ENCODE assay signal across 8 cellular contexts in the genomic region with DNA sequence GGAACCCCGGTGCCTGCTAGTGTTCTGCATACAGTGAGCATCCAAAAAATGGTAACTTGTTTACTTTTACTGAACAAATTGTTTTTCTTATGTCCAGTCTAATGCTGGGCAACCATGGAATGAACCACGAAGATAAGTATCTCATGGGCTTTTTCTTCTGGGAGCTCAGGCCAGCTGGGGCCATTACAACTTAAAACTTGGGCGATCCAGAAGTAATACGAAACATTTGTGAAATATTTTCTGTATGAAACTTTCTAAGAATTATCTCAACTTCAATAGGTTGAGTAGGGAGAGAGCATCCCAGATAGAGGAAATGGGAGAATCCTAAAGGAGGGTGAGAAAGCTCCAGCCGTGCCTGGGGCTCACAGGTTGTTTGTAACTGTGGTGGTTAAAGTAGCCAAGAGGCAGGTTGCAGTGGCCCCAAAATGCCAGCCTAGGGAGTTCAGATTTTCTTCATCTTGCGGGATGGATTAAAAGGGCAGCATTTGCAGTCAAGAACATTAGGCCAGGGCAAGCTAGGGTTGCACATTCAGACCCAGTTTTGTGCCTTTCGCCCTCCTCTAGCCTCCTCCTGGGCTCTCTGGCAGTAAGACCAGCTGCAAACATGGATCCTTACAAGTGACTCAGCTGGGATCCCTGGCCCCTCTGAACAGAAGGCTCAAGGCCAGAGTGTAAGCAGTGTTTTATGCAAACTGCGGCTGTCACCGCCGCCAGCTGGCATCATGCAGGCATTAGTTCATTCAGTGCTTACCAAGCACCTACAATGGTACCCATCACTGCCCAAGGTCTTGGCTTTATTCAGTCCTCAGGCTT.
DNase-seq lines count a peak whose midpoint lies in the region; ATAC-seq and TF ChIP-seq lines count a peak whose summit lies in the region.

No MANE protein-coding gene starts in this region.

- no peak overlapping the region for H3K9ac ChIP-seq in parathyroid adenoma

- H3K36me3 ChIP-seq in RWPE2 (ENCODE audit: low read depth) (peaks cover 62% of the 10 kb centered on the region), parathyroid adenoma (ENCODE audit: control insufficient read depth, insufficient read depth, low read length) (no peaks in the 10 kb centered on the region)

- no peak for ATAC-seq in RWPE2 (ENCODE audit: low read depth)
- ATAC-seq in GM21737 (IDR thresholded peaks at IDR 0.05; ENCODE audit: unreplicated experiment): no peak
- no peak for ATAC-seq in HG02678 (IDR thresholded peaks at IDR 0.05; ENCODE audit: unreplicated experiment)
- ATAC-seq in HG03469 (IDR thresholded peaks at IDR 0.05; ENCODE audit: unreplicated experiment): no peak

- no peak for TF ChIP-seq CTCF in RWPE2 (IDR thresholded peaks at IDR 0.05; ENCODE audit: poor library complexity, severe bottlenecking)
- no peak for TF ChIP-seq CTCF in parathyroid adenoma (IDR thresholded peaks at IDR 0.05)

- peaks cover 5% of the 10 kb centered on the region for H3K4me1 ChIP-seq in RWPE2 (ENCODE audit: insufficient read depth, poor library complexity, severe bottlenecking)
- peaks cover 25% of the 10 kb centered on the region for H3K4me1 ChIP-seq in parathyroid adenoma

- H3K79me2 ChIP-seq in parathyroid adenoma: peaks cover 2% of the 10 kb centered on the region

- peak overlapping the region; percentile 87 for H3K4me2 ChIP-seq in parathyroid adenoma (ENCODE audit: low read length)

- H3K27ac ChIP-seq in RWPE2 (ENCODE audit: poor library complexity, severe bottlenecking) (peak overlapping the region; percentile 77), parathyroid adenoma (peak overlapping the region; percentile 96)

- peak overlapping the region; percentile 90 for H2AFZ ChIP-seq in parathyroid adenoma

- H3K9me3 ChIP-seq in RWPE2 (ENCODE audit: severe bottlenecking) (no peaks in the 10 kb centered on the region), parathyroid adenoma (ENCODE audit: control insufficient read depth, low read length) (no peaks in the 10 kb centered on the region)

- H3K27me3 ChIP-seq in RWPE2 (ENCODE audit: insufficient read depth, poor library complexity, severe bottlenecking) (no peaks in the 10 kb centered on the region), parathyroid adenoma (ENCODE audit: control insufficient read depth, insufficient read depth, low read length) (no peaks in the 10 kb centered on the region)

- H3K4me3 ChIP-seq in RWPE2 (ENCODE audit: severe bottlenecking) (peak overlapping the region; percentile 95), parathyroid adenoma (ENCODE audit: low read depth, low read length) (peak overlapping the region; percentile 100)

- DNase-seq in DMS 273 (lab: John Stamatoyannopoulos, UW; ENCODE audit: unreplicated experiment) (peak; percentile 83), RWPE2 (ENCODE audit: low spot score) (no peak), fibroblast of gingiva (ENCODE audit: low read depth) (peak; percentile 35), activated gamma-delta T cell (lab: John Stamatoyannopoulos, UW) (no peak)

Comparison
In these comparisons a context has a peak if more than half of its experiments do, and no peak if none do; other contexts are left out.
1. DNase-seq: peak in DMS 273 (single experiment) and fibroblast of gingiva (single experiment); none in RWPE2 (single experiment) and activated gamma-delta T cell (single experiment).